In genomic region chr4:30714408-30715031, GRCh38 we compare ENCODE assay signal across 9 cellular contexts. TPM values are rescaled to one million over a fixed set of nuclear protein-coding genes. Genes with fewer than 3 reads are reported as not detected.
DNase-seq lines count a peak whose midpoint lies in the region; ATAC-seq and TF ChIP-seq lines count a peak whose summit lies in the region.
"Had no signal": no experiment of that assay in that cellular context is flagged by ENCODE, and none has a peak within 500 bp of the region (broad histone marks: within the 10 kb centered on the region; RNA-seq: fewer than 3 reads in every experiment).

No MANE protein-coding gene starts in this region.

- DNase-seq in activated naive CD8-positive, alpha-beta T cell treated with anti-CD3 and anti-CD28 coated beads, Interleukin-2, amount 50 U/mL, for 24 hours = peak; percentile 1
- no peak for DNase-seq in activated naive CD8-positive, alpha-beta T cell treated with anti-CD3 and anti-CD28 coated beads for 36 hours
- DNase-seq in adipocyte (ENCODE audit: low read depth) (peak; percentile 84), iPS-NIHi7 (ENCODE audit: extremely low spot score) (peak; percentile 64), upper lobe of right lung (no peak)
- DNase-seq: activated naive CD8-positive, alpha-beta T cell treated with anti-CD3 and anti-CD28 coated beads, Interleukin-2, amount 10 ng/mL, durations not matched to agents 7 days and 5 days had no signal

- H3K27ac ChIP-seq in upper lobe of right lung = no peak overlapping the region

- H3K9me3 Mint-ChIP-seq in activated naive CD8-positive, alpha-beta T cell treated with anti-CD3 and anti-CD28 coated beads, Interleukin-2, amount 50 U/mL, for 24 hours = peaks cover 16% of the 10 kb centered on the region
- H3K9me3 Mint-ChIP-seq in activated naive CD8-positive, alpha-beta T cell treated with anti-CD3 and anti-CD28 coated beads for 36 hours = peaks cover 8% of the 10 kb centered on the region

- no peak overlapping the region for H3K27ac Mint-ChIP-seq in activated naive CD8-positive, alpha-beta T cell treated with anti-CD3 and anti-CD28 coated beads, Interleukin-2, amount 50 U/mL, for 24 hours
- H3K27ac Mint-ChIP-seq in activated naive CD8-positive, alpha-beta T cell treated with anti-CD3 and anti-CD28 coated beads for 36 hours = no peak overlapping the region
- H3K27ac Mint-ChIP-seq: activated naive CD8-positive, alpha-beta T cell treated with anti-CD3 and anti-CD28 coated beads, Interleukin-2, amount 10 ng/mL, durations not matched to agents 7 days and 5 days had no signal

- H3K4me2 ChIP-seq in Loucy (ENCODE audit: low read depth, low read length, poor library complexity, severe bottlenecking) = no peak overlapping the region

- H3F3A ChIP-seq in Loucy (ENCODE audit: low read depth) = no peaks in the 10 kb centered on the region

- no peak overlapping the region for H3K4me3 Mint-ChIP-seq in activated naive CD8-positive, alpha-beta T cell treated with anti-CD3 and anti-CD28 coated beads, Interleukin-2, amount 50 U/mL, for 24 hours
- H3K4me3 Mint-ChIP-seq in activated naive CD8-positive, alpha-beta T cell treated with anti-CD3 and anti-CD28 coated beads for 36 hours = no peak overlapping the region
- H3K4me3 Mint-ChIP-seq: activated naive CD8-positive, alpha-beta T cell treated with anti-CD3 and anti-CD28 coated beads, Interleukin-2, amount 10 ng/mL, durations not matched to agents 7 days and 5 days had no signal

- H3K9me3 ChIP-seq in Loucy (ENCODE audit: insufficient read depth, low read depth, low read length) (no peaks in the 10 kb centered on the region), adipocyte (ENCODE audit: control insufficient read depth, low read length) (peaks cover 6% of the 10 kb centered on the region), upper lobe of right lung (peaks cover 7% of the 10 kb centered on the region)

- H3K27me3 ChIP-seq in Loucy (ENCODE audit: insufficient read depth, low read length, poor library complexity, severe bottlenecking) = no peaks in the 10 kb centered on the region
- H3K27me3 ChIP-seq in adipocyte (replicated peaks; ENCODE audit: control insufficient read depth, insufficient read depth, low read length) = no peaks in the 10 kb centered on the region
- H3K27me3 ChIP-seq in upper lobe of right lung = peaks cover 20% of the 10 kb centered on the region

- no peaks in the 10 kb centered on the region for H3K79me2 ChIP-seq in Loucy (ENCODE audit: insufficient read depth, low read length)

- intact Hi-C loops in upper lobe of right lung (cut with DNase I) = no loop called here

- no peak overlapping the region for H2AFZ ChIP-seq in Loucy (ENCODE audit: low read length)

- H3K4me1 Mint-ChIP-seq in activated naive CD8-positive, alpha-beta T cell treated with anti-CD3 and anti-CD28 coated beads, Interleukin-2, amount 50 U/mL, for 24 hours = peaks cover 28% of the 10 kb centered on the region
- peaks cover 20% of the 10 kb centered on the region for H3K4me1 Mint-ChIP-seq in activated naive CD8-positive, alpha-beta T cell treated with anti-CD3 and anti-CD28 coated beads for 36 hours

- ATAC-seq in activated naive CD8-positive, alpha-beta T cell treated with anti-CD3 and anti-CD28 coated beads, Interleukin-2, amount 50 U/mL, for 24 hours = no peak
- ATAC-seq in upper lobe of right lung (peak; percentile 71), HG02642 (IDR thresholded peaks at IDR 0.05; ENCODE audit: poor library complexity, unreplicated experiment) (no peak), GM21390 (IDR thresholded peaks at IDR 0.05; ENCODE audit: unreplicated experiment) (no peak)

- TF ChIP-seq CTCF in Loucy (conservative IDR thresholded peaks at IDR 0.05; ENCODE audit: low read length) (peak; percentile 66), upper lobe of right lung (IDR thresholded peaks at IDR 0.05) (peak; percentile 64)

- H3K4me3 ChIP-seq in Loucy (ENCODE audit: low read length, poor library complexity, severe bottlenecking) (no peak overlapping the region), adipocyte (ENCODE audit: low read length) (no peak overlapping the region), upper lobe of right lung (no peak overlapping the region)

- no peaks in the 10 kb centered on the region for H4K20me1 ChIP-seq in Loucy (ENCODE audit: insufficient read depth, low read length, poor library complexity, severe bottlenecking)

- H3K36me3 ChIP-seq in Loucy (ENCODE audit: insufficient read depth, low read length) = no peaks in the 10 kb centered on the region
- H3K36me3 ChIP-seq in adipocyte (ENCODE audit: control insufficient read depth, insufficient read depth, low read length, severe bottlenecking) = no peaks in the 10 kb centered on the region
- H3K36me3 ChIP-seq in upper lobe of right lung = no peaks in the 10 kb centered on the region

- H3K36me3 Mint-ChIP-seq in activated naive CD8-positive, alpha-beta T cell treated with anti-CD3 and anti-CD28 coated beads, Interleukin-2, amount 50 U/mL, for 24 hours (ENCODE audit: low read depth) = peaks cover 4% of the 10 kb centered on the region
- no peaks in the 10 kb centered on the region for H3K36me3 Mint-ChIP-seq in activated naive CD8-positive, alpha-beta T cell treated with anti-CD3 and anti-CD28 coated beads for 36 hours

- no peaks in the 10 kb centered on the region for H3K9me2 ChIP-seq in Loucy (replicated peaks; ENCODE audit: low read depth, low read length)

- H3K4me1 ChIP-seq in Loucy (ENCODE audit: insufficient read depth, low read length, poor library complexity, severe bottlenecking) = peaks cover 3% of the 10 kb centered on the region
- H3K4me1 ChIP-seq in adipocyte (ENCODE audit: control insufficient read depth, insufficient read depth, low read length) = peaks cover 26% of the 10 kb centered on the region
- H3K4me1 ChIP-seq in upper lobe of right lung = peaks cover 11% of the 10 kb centered on the region

- H3K27me3 Mint-ChIP-seq in activated naive CD8-positive, alpha-beta T cell treated with anti-CD3 and anti-CD28 coated beads, Interleukin-2, amount 50 U/mL, for 24 hours = peaks cover 34% of the 10 kb centered on the region
- H3K27me3 Mint-ChIP-seq in activated naive CD8-positive, alpha-beta T cell treated with anti-CD3 and anti-CD28 coated beads for 36 hours = peaks cover 56% of the 10 kb centered on the region

- H3K9ac ChIP-seq in Loucy (ENCODE audit: low read depth, low read length, poor library complexity, severe bottlenecking) (no peak overlapping the region), adipocyte (ENCODE audit: low read length) (no peak overlapping the region)

RNA-seq across cellular contexts. Expression of gene PCDH7, which starts 5.6 kb away (rescaled TPM):
- total RNA-seq in activated naive CD8-positive, alpha-beta T cell treated with anti-CD3 and anti-CD28 coated beads for 36 hours = not detected
- total RNA-seq in upper lobe of right lung = 8.0 TPM
- total RNA-seq: activated naive CD8-positive, alpha-beta T cell treated with anti-CD3 and anti-CD28 coated beads, Interleukin-2, amount 10 ng/mL, durations not matched to agents 7 days and 5 days had no signal

Comparison
In these comparisons a context has a peak if more than half of its experiments do, and no peak if none do; other contexts are left out.
1. DNase-seq: peak in activated naive CD8-positive, alpha-beta T cell treated with anti-CD3 and anti-CD28 coated beads, Interleukin-2, amount 50 U/mL, for 24 hours (single experiment), adipocyte (single experiment) and iPS-NIHi7 (single experiment); none in activated naive CD8-positive, alpha-beta T cell treated with anti-CD3 and anti-CD28 coated beads for 36 hours (single experiment) and upper lobe of right lung (single experiment).